ENCODE assay signal across 8 cellular contexts in genomic region chr1:222792744-222793143, GRCh38. TPM values are rescaled to one million over a fixed set of nuclear protein-coding genes. Genes with fewer than 3 reads are reported as not detected.
DNase-seq lines count a peak whose midpoint lies in the region; ATAC-seq, FAIRE-seq and TF ChIP-seq lines count a peak whose summit lies in the region.

No MANE protein-coding gene starts in this region.

- H3K36me3 Mint-ChIP-seq in activated naive CD4-positive, alpha-beta T cell treated with anti-CD3 and anti-CD28 coated beads, Interleukin-2, amount 50 U/mL, for 72 hours, result peaks cover 0 to 7% of the 10 kb centered on the region in 2 donors
- peaks cover 2% of the 10 kb centered on the region for H3K36me3 Mint-ChIP-seq in activated naive CD4-positive, alpha-beta T cell treated with anti-CD3 and anti-CD28 coated beads, Interleukin-2, amount 10 ng/mL, durations not matched to agents 7 days and 5 days

- TF ChIP-seq CTCF in AG04449 (IDR thresholded peaks at IDR 0.05; ENCODE audit: insufficient read depth, low read length, missing control alignments), result peak; percentile 20
- TF ChIP-seq CTCF in WI38 (IDR thresholded peaks at IDR 0.05; ENCODE audit: low read depth, low read length), result peak; percentile 27; the same call in 1 of the 2 replicates

- POLR2A ChIA-PET in AG04449 (lab: Yijun Ruan, JAX), result no interaction called here

- no peak overlapping the region for H3K4me3 Mint-ChIP-seq in activated naive CD4-positive, alpha-beta T cell treated with anti-CD3 and anti-CD28 coated beads, Interleukin-2, amount 10 ng/mL, durations not matched to agents 7 days and 5 days

- peak; percentile 48 for FAIRE-seq in GM18507 (lab: Jason Lieb, UNC)

- no peak for DNase-seq in AG04449 (ENCODE audit: low read depth, low spot score)
- no peak for DNase-seq in GM18507 (ENCODE audit: extremely low spot score, insufficient read length, low read depth)
- DNase-seq in kidney tubule cell (ENCODE audit: low spot score), result peak; percentile 28
- DNase-seq in islet precursor cell, result no peak
- DNase-seq in NCI-H187 treated with DMSO at 0.1 percent for 48 hours (lab: John Stamatoyannopoulos, UW), result no peak
- DNase-seq in activated naive CD4-positive, alpha-beta T cell treated with anti-CD3 and anti-CD28 coated beads, Interleukin-2, amount 50 U/mL, for 72 hours (ENCODE audit: low spot score in 2 of 2), result no peak
- no peak for DNase-seq in activated naive CD4-positive, alpha-beta T cell treated with anti-CD3 and anti-CD28 coated beads, Interleukin-2, amount 10 ng/mL, durations not matched to agents 7 days and 5 days

- no peak overlapping the region for H3K27ac Mint-ChIP-seq in activated naive CD4-positive, alpha-beta T cell treated with anti-CD3 and anti-CD28 coated beads, Interleukin-2, amount 50 U/mL, for 72 hours
- H3K27ac Mint-ChIP-seq in activated naive CD4-positive, alpha-beta T cell treated with anti-CD3 and anti-CD28 coated beads, Interleukin-2, amount 10 ng/mL, durations not matched to agents 7 days and 5 days, result no peak overlapping the region

- no peak overlapping the region for H3K4me3 ChIP-seq in AG04449 (ENCODE audit: low read depth, low read length)
- no peak overlapping the region for H3K4me3 ChIP-seq in WI38 (ENCODE audit: low read depth, low read length)

- peaks cover 7% of the 10 kb centered on the region for H3K27me3 Mint-ChIP-seq in activated naive CD4-positive, alpha-beta T cell treated with anti-CD3 and anti-CD28 coated beads, Interleukin-2, amount 10 ng/mL, durations not matched to agents 7 days and 5 days

- peaks cover 14% of the 10 kb centered on the region for H3K4me1 Mint-ChIP-seq in activated naive CD4-positive, alpha-beta T cell treated with anti-CD3 and anti-CD28 coated beads, Interleukin-2, amount 10 ng/mL, durations not matched to agents 7 days and 5 days

- H3K9me3 Mint-ChIP-seq in activated naive CD4-positive, alpha-beta T cell treated with anti-CD3 and anti-CD28 coated beads, Interleukin-2, amount 50 U/mL, for 72 hours, result peaks cover 0 to 11% of the 10 kb centered on the region in 2 donors
- H3K9me3 Mint-ChIP-seq in activated naive CD4-positive, alpha-beta T cell treated with anti-CD3 and anti-CD28 coated beads, Interleukin-2, amount 10 ng/mL, durations not matched to agents 7 days and 5 days, result peaks cover 11% of the 10 kb centered on the region

- CTCF ChIA-PET in AG04449 (lab: Yijun Ruan, JAX), result interaction anchor here (0.7 to 4.4 kb wide), 18 partner anchors 8 to 891 kb away, joined by 3 to 115 read pairs (median 4); no protein-coding TSS in a partner anchor
- CTCF ChIA-PET in activated naive CD4-positive, alpha-beta T cell treated with anti-CD3 and anti-CD28 coated beads, Interleukin-2, amount 10 ng/mL, durations not matched to agents 7 days and 5 days (lab: Charles Lee), result interaction anchor here (0.7 to 4.4 kb wide), 7 partner anchors 296 to 341 kb away, joined by 3 to 30 read pairs (median 4); no protein-coding TSS in a partner anchor

- ATAC-seq in activated naive CD4-positive, alpha-beta T cell treated with anti-CD3 and anti-CD28 coated beads, Interleukin-2, amount 50 U/mL, for 72 hours, result no peak

RNA-seq across cellular contexts. Expression of gene DISP1, which starts 22.1 kb away (rescaled TPM):
- 1 to 10 TPM; 1.5 to 2.0 TPM for total RNA-seq in activated naive CD4-positive, alpha-beta T cell treated with anti-CD3 and anti-CD28 coated beads, Interleukin-2, amount 50 U/mL, for 72 hours

RNA-seq across cellular contexts. Expression of gene FAM177B, which starts 55.7 kb away (rescaled TPM):
- under 1 TPM in 1 of 2 donors, not detected in 1; 0.53 TPM for total RNA-seq in activated naive CD4-positive, alpha-beta T cell treated with anti-CD3 and anti-CD28 coated beads, Interleukin-2, amount 50 U/mL, for 72 hours
